Comparison of ENCODE assay signal across 1 cellular context in genomic region chr12:15919491-15919890, GRCh38.
TF ChIP-seq lines count a peak whose summit lies in the region.

No MANE protein-coding gene starts in this region.

TF ChIP-seq in HEK293, 187 proteins besides CTCF, POLR2A, EP300 and RAD21 (continued from another document):
- TF ChIP-seq ZBTB17 (tag by site-specific recombination; IDR thresholded peaks at IDR 0.05): 0 out of 2 replicates have a peak, but pooled peaks have one; percentile 22
